Comparison of ENCODE assay signal across 13 cellular contexts in the genomic region with DNA sequence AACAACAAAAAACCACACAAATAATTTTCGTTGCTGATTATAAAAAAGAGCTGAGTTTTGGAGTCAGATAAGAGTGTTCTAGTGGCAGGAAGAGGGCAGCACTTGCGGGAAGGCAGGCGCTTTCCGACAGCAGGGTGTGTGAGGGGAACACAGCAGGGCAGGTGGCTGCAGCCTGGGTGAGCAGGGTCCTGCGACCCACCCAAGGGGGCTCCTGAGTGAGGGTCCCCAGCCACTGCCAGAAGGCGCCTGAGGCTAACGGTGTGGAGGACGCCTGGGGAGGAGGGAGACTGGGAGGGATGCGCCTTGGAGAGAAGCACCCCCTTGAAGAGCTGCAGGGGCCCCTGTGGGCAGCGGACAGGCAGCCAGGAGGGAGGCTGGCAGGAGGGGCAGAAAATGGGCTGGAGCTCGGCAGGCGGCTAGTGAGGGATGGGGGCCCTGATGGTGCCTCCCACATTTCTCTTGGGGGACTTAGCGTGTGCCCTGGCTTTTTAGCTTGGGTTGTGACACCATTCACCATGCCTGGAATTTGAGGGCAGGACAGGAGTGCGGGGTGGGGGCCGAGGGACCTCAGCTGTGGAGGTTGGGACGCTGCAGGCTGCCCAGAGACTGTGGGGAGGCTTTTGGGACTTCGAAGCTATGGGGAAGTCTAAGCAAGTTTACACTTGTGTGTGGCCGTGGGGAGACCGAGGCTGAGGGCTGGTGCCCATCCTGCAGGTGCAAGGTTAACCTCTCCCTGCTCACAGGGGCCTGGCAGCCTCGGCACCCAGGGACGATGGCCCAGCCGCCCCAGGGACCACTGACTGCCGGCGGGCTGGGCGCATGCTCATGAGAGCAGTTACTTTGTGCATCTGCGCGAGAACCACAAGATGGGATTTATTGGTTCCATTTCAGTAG.
DNase-seq lines count a peak whose midpoint lies in the region; ATAC-seq and TF ChIP-seq lines count a peak whose summit lies in the region.
"Had no signal": no experiment of that assay in that cellular context is flagged by ENCODE, and none has a peak within 500 bp of the region (broad histone marks: within the 10 kb centered on the region; RNA-seq: fewer than 3 reads in every experiment).

No MANE protein-coding gene starts in this region.

- H3K27me3 ChIP-seq in heart right ventricle (peaks cover 0 to 9% (median 5%) of the 10 kb centered on the region in 7 donors), MM.1S (replicated peaks; ENCODE audit: insufficient read depth, low read length) (no peaks in the 10 kb centered on the region), endodermal cell (ENCODE audit: control insufficient read depth, insufficient read depth, low read length, poor library complexity, severe bottlenecking) (no peaks in the 10 kb centered on the region)
- H3K27me3 ChIP-seq: SJSA1, uterus had no signal

- peaks cover 1% of the 10 kb centered on the region for H3K36me3 Mint-ChIP-seq in endodermal cell (ENCODE audit: low read depth)
- peaks cover 0 to 1% of the 10 kb centered on the region in 2 donors for H3K36me3 Mint-ChIP-seq in stimulated activated naive B cell treated with anti-CD40 and anti-IgM and Interleukin-4, amounts not matched to agents 10 μg/mL and 1 μg/mL and 100 μg/mL, for 72 hours

- H3K36me3 ChIP-seq in heart right ventricle = no peaks in the 10 kb centered on the region
- H3K36me3 ChIP-seq in MM.1S (replicated peaks; ENCODE audit: insufficient read depth, low read length) = no peaks in the 10 kb centered on the region
- no peaks in the 10 kb centered on the region for H3K36me3 ChIP-seq in endodermal cell (ENCODE audit: control insufficient read depth, insufficient read depth, low read length)
- H3K36me3 ChIP-seq: SJSA1, uterus had no signal

- H3F3A ChIP-seq in MM.1S (ENCODE audit: insufficient read depth, low read length) = peaks cover 27% of the 10 kb centered on the region

- no peaks in the 10 kb centered on the region for H3K79me2 ChIP-seq in MM.1S (ENCODE audit: low read length)

- H3K9ac ChIP-seq in MM.1S (ENCODE audit: low read length) = no peak overlapping the region
- H3K9ac ChIP-seq in endodermal cell (ENCODE audit: extremely low read depth, low read length, poor library complexity, severe bottlenecking) = no peak overlapping the region

- H3K27me3 Mint-ChIP-seq in endodermal cell (ENCODE audit: insufficient read depth) = peaks cover 2% of the 10 kb centered on the region
- H3K27me3 Mint-ChIP-seq in stimulated activated naive B cell treated with anti-CD40 and anti-IgM and Interleukin-4, amounts not matched to agents 10 μg/mL and 1 μg/mL and 100 μg/mL, for 72 hours = peaks cover 7 to 17% of the 10 kb centered on the region in 2 donors

- H3K4me2 ChIP-seq in MM.1S (ENCODE audit: low read depth, low read length) = no peak overlapping the region

- intact Hi-C loops in left ventricle myocardium superior (cut with micrococcal nuclease) (no loop called here), heart right ventricle (cut with DNase I) (loop anchor here in 1 of 10 donors (10.0 kb wide), 1 partner anchor 329 kb away; no protein-coding TSS in a partner anchor)

- H3K9me3 Mint-ChIP-seq in endodermal cell = peaks cover 19% of the 10 kb centered on the region
- peaks cover 4% of the 10 kb centered on the region in 2 donors for H3K9me3 Mint-ChIP-seq in stimulated activated naive B cell treated with anti-CD40 and anti-IgM and Interleukin-4, amounts not matched to agents 10 μg/mL and 1 μg/mL and 100 μg/mL, for 72 hours

- ATAC-seq in left ventricle myocardium superior (no peak), heart right ventricle (no peak), HG03571 (IDR thresholded peaks at IDR 0.05; ENCODE audit: unreplicated experiment) (no peak)
- no peak for ATAC-seq in stimulated activated naive B cell treated with anti-CD40 and anti-IgM and Interleukin-4, amounts not matched to agents 10 μg/mL and 1 μg/mL and 100 μg/mL, for 72 hours (replicated peaks)
- ATAC-seq: left lobe of liver had no signal

- no peaks in the 10 kb centered on the region for H4K20me1 ChIP-seq in MM.1S (ENCODE audit: insufficient read depth, low read length)

- DNase-seq in left ventricle myocardium superior (peak; percentile 25), heart right ventricle (no peak), MM.1S (no peak), endodermal cell (no peak), amniotic stem cell (lab: John Stamatoyannopoulos, UW) (no peak), OCI-M1 (lab: John Stamatoyannopoulos, UW) (no peak)
- DNase-seq in stimulated activated naive B cell treated with anti-CD40 and anti-IgM and Interleukin-4, amounts not matched to agents 10 μg/mL and 1 μg/mL and 100 μg/mL, for 72 hours = no peak
- DNase-seq: caudate nucleus, NCI-H345, uterus had no signal

- no peak overlapping the region for H3K27ac Mint-ChIP-seq in endodermal cell
- H3K27ac Mint-ChIP-seq in stimulated activated naive B cell treated with anti-CD40 and anti-IgM and Interleukin-4, amounts not matched to agents 10 μg/mL and 1 μg/mL and 100 μg/mL, for 72 hours = peak overlapping the region; percentile 26

- peaks cover 0 to 15% (median 0%) of the 10 kb centered on the region in 9 donors for H3K4me1 ChIP-seq in heart right ventricle
- H3K4me1 ChIP-seq in MM.1S (ENCODE audit: low read length) = peaks cover 45% of the 10 kb centered on the region
- H3K4me1 ChIP-seq in endodermal cell (ENCODE audit: control insufficient read depth, insufficient read depth, low read length) = no peaks in the 10 kb centered on the region
- H3K4me1 ChIP-seq: uterus had no signal

- H3K9me2 ChIP-seq in MM.1S (replicated peaks; ENCODE audit: insufficient read depth, low read length) = no peaks in the 10 kb centered on the region

- H3K27ac ChIP-seq in heart right ventricle (no peak overlapping the region), MM.1S (ENCODE audit: low read length) (no peak overlapping the region), endodermal cell (ENCODE audit: low read depth, low read length) (no peak overlapping the region)
- H3K27ac ChIP-seq: SJSA1, uterus had no signal

- H3K4me3 ChIP-seq in heart right ventricle (no peak overlapping the region), MM.1S (ENCODE audit: low read length) (no peak overlapping the region), endodermal cell (ENCODE audit: low read length) (no peak overlapping the region)
- H3K4me3 ChIP-seq: SJSA1, uterus had no signal

- no peak overlapping the region for H2AFZ ChIP-seq in MM.1S (ENCODE audit: low read length)

- peaks cover 10% of the 10 kb centered on the region for H3K4me1 Mint-ChIP-seq in endodermal cell
- peaks cover 42 to 65% of the 10 kb centered on the region in 2 donors for H3K4me1 Mint-ChIP-seq in stimulated activated naive B cell treated with anti-CD40 and anti-IgM and Interleukin-4, amounts not matched to agents 10 μg/mL and 1 μg/mL and 100 μg/mL, for 72 hours

- 83 to 86% methylated on average over 26 to 27 of the region's 27 CpGs for WGBS in heart right ventricle, 2 donors
- WGBS in endodermal cell (ENCODE audit: insufficient coverage in 1 of 2, insufficient read length in 1 of 2), 2 experiments = 87 to 89% methylated on average over 18 to 27 of the region's 27 CpGs

- H3K4me3 Mint-ChIP-seq in endodermal cell = no peak overlapping the region
- H3K4me3 Mint-ChIP-seq in stimulated activated naive B cell treated with anti-CD40 and anti-IgM and Interleukin-4, amounts not matched to agents 10 μg/mL and 1 μg/mL and 100 μg/mL, for 72 hours = no peak overlapping the region

- TF ChIP-seq CTCF in heart right ventricle (IDR thresholded peaks at IDR 0.05) (peak in 4 of 9 donors; percentile 7 to 12 (median 8)), MM.1S (IDR thresholded peaks at IDR 0.05; ENCODE audit: low read length) (peak; percentile 4; the same call in 1 of the 2 replicates), endodermal cell (conservative IDR thresholded peaks at IDR 0.05) (peak; percentile 50)

- peaks cover 0 to 20% (median 4%) of the 10 kb centered on the region in 11 donors for H3K9me3 ChIP-seq in heart right ventricle
- H3K9me3 ChIP-seq in MM.1S (replicated peaks; ENCODE audit: insufficient read depth, low read length) = no peaks in the 10 kb centered on the region
- no peaks in the 10 kb centered on the region for H3K9me3 ChIP-seq in endodermal cell (ENCODE audit: control insufficient read depth, low read length)
- H3K9me3 ChIP-seq: SJSA1, uterus had no signal
